In the genomic region with DNA sequence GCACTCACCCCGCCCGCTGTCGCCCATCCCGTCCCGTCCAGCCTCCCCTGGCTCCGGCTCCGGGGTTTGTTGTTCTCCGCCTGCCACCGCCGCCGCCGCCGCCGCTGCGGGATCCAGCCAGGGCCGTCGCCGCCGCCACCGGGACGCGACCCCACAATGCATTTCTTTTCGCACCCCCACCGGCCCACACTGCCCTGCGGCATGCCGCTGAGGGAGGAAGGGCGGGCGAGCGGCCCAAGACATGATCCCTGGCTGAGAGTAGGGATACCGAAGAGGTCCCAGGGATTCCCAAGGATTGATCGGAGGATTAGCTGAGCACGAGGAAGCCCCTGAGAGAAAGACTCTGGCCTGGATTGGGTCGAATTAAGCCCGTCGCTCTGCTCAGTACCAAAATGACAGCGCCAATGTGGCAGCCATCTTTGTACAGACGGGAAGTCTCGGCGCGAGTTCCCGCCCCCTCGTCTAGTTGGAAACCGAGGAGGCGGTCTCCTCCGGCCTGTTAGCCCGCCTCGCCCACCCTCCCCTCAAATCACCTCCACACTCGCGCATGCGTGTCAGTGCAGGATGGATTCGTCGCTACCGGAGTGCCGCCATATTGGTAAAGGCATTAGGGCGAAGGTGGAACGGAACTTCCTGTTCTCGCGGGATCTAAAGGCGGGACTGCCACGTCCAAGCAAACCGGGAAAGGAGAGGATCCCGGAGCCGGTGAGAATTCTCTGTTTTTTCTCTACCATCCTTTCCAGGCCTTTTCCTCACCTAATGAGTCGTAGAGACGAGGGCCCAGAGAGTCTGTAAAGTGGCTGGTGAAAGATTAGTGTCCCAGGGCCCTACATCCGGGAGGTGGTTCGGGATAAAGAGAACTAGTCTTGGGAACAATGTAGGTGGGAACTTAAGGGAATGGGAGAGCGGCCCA, we compare ENCODE assay signal across 8 cellular contexts. TPM values are rescaled to one million over a fixed set of nuclear protein-coding genes. Genes with fewer than 3 reads are reported as not detected.
A peak's percentile ranks its signal among the peaks of the same experiment; 100 is the strongest.
DNase-seq lines count a peak whose midpoint lies in the region; ATAC-seq and TF ChIP-seq lines count a peak whose summit lies in the region.

Gene RXRB, minus strand, starts transcription at position 432 of the 913 bp plus-strand sequence. Its CDS starts 189 bp downstream, at position 243.
Gene SLC39A7, plus strand, starts transcription at position 634 of the 913 bp plus-strand sequence. CDS start 379 bp downstream, outside the sequence.

- peak; percentile 45 for ATAC-seq in HG02884 (IDR thresholded peaks at IDR 0.05; ENCODE audit: unreplicated experiment)
- peak; percentile 80 for ATAC-seq in T-helper 17 cell
- ATAC-seq in heart right ventricle, result peak; percentile 84 to 95 (median 92)

- WGBS in heart right ventricle, 2 donors, result 0% methylated on average over 68 of the region's 68 CpGs

- H3K27ac ChIP-seq in heart right ventricle, result peak within 1 kb of the TSS; percentile 94 to 99 (median 98)

- H3K9me3 ChIP-seq in T-helper 17 cell (ENCODE audit: control insufficient read depth, low read length, poor library complexity, severe bottlenecking) (no peaks in the 10 kb centered on the region), heart right ventricle (no peaks in the 10 kb centered on the region)

- intact Hi-C loops in heart right ventricle (cut with DNase I), result loop anchor here in 4 of 10 donors (2.0 to 10.0 kb wide), 5 partner anchors 47 to 1068 kb away; partner anchors contain the start of genes AGPAT1 (in 1 of the 4) and RNF5 (in 1 of the 4)
- intact Hi-C loops in posterior cingulate gyrus (cut with DNase I), result loop anchor here (5.0 kb wide), 2 partner anchors 228 to 1003 kb away; no protein-coding TSS in a partner anchor

- H3K27me3 ChIP-seq in heart right ventricle, result no peaks in the 10 kb centered on the region

- no peaks in the 10 kb centered on the region for H3K27me3 Mint-ChIP-seq in T-helper 17 cell
- H3K27me3 Mint-ChIP-seq in type B pancreatic cell, result no peaks in the 10 kb centered on the region

- H3K9me3 Mint-ChIP-seq in type B pancreatic cell, result no peaks in the 10 kb centered on the region

- H3K4me3 ChIP-seq in GM12875 (ENCODE audit: low read depth, low read length) (peak within 1 kb of the TSS; percentile 75), heart right ventricle (peak within 1 kb of the TSS; percentile 56 to 97 (median 80))

- peak within 1 kb of the TSS; percentile 99 for H3K27ac Mint-ChIP-seq in T-helper 17 cell
- H3K27ac Mint-ChIP-seq in type B pancreatic cell, result peak within 1 kb of the TSS; percentile 99

- H3K4me1 Mint-ChIP-seq in T-helper 17 cell, result peaks cover 68% of the 10 kb centered on the region
- peaks cover 66% of the 10 kb centered on the region for H3K4me1 Mint-ChIP-seq in type B pancreatic cell (ENCODE audit: unreplicated experiment)

- TF ChIP-seq CTCF in GM12875 (IDR thresholded peaks at IDR 0.05; ENCODE audit: borderline replicate concordance, insufficient read depth, low read depth, low read length) (no peak), heart right ventricle (IDR thresholded peaks at IDR 0.05) (no peak), type B pancreatic cell (conservative IDR thresholded peaks at IDR 0.05) (no peak)

- H3K36me3 ChIP-seq in heart right ventricle, result peaks cover 0 to 54% (median 36%) of the 10 kb centered on the region in 9 donors

- DNase-seq in NCI-H187 (lab: John Stamatoyannopoulos, UW) (peak; percentile 94 to 96), T-helper 17 cell (peak; percentile 95 to 98 (median 97)), amniotic stem cell (lab: John Stamatoyannopoulos, UW) (peak; percentile 99), heart right ventricle (peak; percentile 99 to 100), posterior cingulate gyrus (peak; percentile 97 to 99 (median 98)), type B pancreatic cell (ENCODE audit: extremely low spot score, unreplicated experiment) (peak; percentile 98)

- peaks cover 27 to 78% (median 66%) of the 10 kb centered on the region in 9 donors for H3K4me1 ChIP-seq in heart right ventricle

- H3K4me3 Mint-ChIP-seq in T-helper 17 cell, result peak within 1 kb of the TSS; percentile 99
- peak within 1 kb of the TSS; percentile 100 for H3K4me3 Mint-ChIP-seq in type B pancreatic cell

- peaks cover 8% of the 10 kb centered on the region for H3K36me3 Mint-ChIP-seq in T-helper 17 cell (ENCODE audit: low read depth)
- H3K36me3 Mint-ChIP-seq in type B pancreatic cell, result peaks cover 41% of the 10 kb centered on the region

RNA-seq across cellular contexts. Expression of gene RXRB, which starts in this region (rescaled TPM):
- 10 to 100 TPM; 51.0 to 64.4 TPM for total RNA-seq in T-helper 17 cell
- 10 to 100 TPM; 29.7 to 39.1 (median 33.2) TPM for total RNA-seq in heart right ventricle
- 10 to 100 TPM; 22.2 to 40.7 TPM for polyA plus RNA-seq in heart right ventricle
- total RNA-seq in type B pancreatic cell (ENCODE audit: low replicate concordance), result 49.2 and 61.9 TPM in 2 replicates

RNA-seq across cellular contexts. Expression of gene SLC39A7, which starts in this region (rescaled TPM):
- 10 to 100 TPM; 22.4 to 25.8 TPM for total RNA-seq in T-helper 17 cell
- 100 to 1,000 TPM in 1 of 10 donors, 10 to 100 TPM in 9; 44.8 to 104 (median 53.1) TPM for total RNA-seq in heart right ventricle
- 100 to 1,000 TPM in 1 of 2 donors, 10 to 100 TPM in 1; 25.8 to 178 TPM for polyA plus RNA-seq in heart right ventricle
- 147 and 202 TPM in 2 replicates for total RNA-seq in type B pancreatic cell (ENCODE audit: low replicate concordance)

Comparison
In these comparisons a context has a peak if more than half of its experiments do, and no peak if none do; other contexts are left out.
1. Peak in every context shown above with its lines: DNase-seq, ATAC-seq, H3K4me3 ChIP-seq and H3K27ac ChIP-seq.